Comparison of ENCODE assay signal across 23 cellular contexts in genomic region chr15:64051645-64052259, GRCh38. TPM values are rescaled to one million over a fixed set of nuclear protein-coding genes. Genes with fewer than 3 reads are reported as not detected.
DNase-seq lines count a peak whose midpoint lies in the region; ATAC-seq, FAIRE-seq and TF ChIP-seq lines count a peak whose summit lies in the region.
"Had no signal": no experiment of that assay in that cellular context is flagged by ENCODE, and none has a peak within 500 bp of the region (broad histone marks: within the 10 kb centered on the region; RNA-seq: fewer than 3 reads in every experiment).

No MANE protein-coding gene starts in this region.

- no peak for TF ChIP-seq RAD21 in K562 (CRISPR knock-in tag; conservative IDR thresholded peaks at IDR 0.05 in 1 of 2, IDR thresholded peaks at IDR 0.05 in 1 of 2)

- H3K27me3 ChIP-seq in K562 (ENCODE audit: control insufficient read depth in 2 of 2, insufficient read depth in 2 of 2, low read length in 2 of 2) (no peaks in the 10 kb centered on the region), adrenal gland (no peaks in the 10 kb centered on the region)
- H3K27me3 ChIP-seq: SJSA1 had no signal

- peaks cover 17% of the 10 kb centered on the region for H3K27me3 Mint-ChIP-seq in activated naive CD8-positive, alpha-beta T cell treated with anti-CD3 and anti-CD28 coated beads, Interleukin-2, amount 10 ng/mL, durations not matched to agents 7 days and 5 days
- peaks cover 18% of the 10 kb centered on the region for H3K27me3 Mint-ChIP-seq in activated naive CD8-positive, alpha-beta T cell treated with anti-CD3 and anti-CD28 coated beads, Interleukin-2, amount 50 U/mL, for 24 hours

- peak overlapping the region; percentile 58 for H3K27ac Mint-ChIP-seq in activated naive CD8-positive, alpha-beta T cell treated with anti-CD3 and anti-CD28 coated beads, Interleukin-2, amount 10 ng/mL, durations not matched to agents 7 days and 5 days
- no peak overlapping the region for H3K27ac Mint-ChIP-seq in activated naive CD8-positive, alpha-beta T cell treated with anti-CD3 and anti-CD28 coated beads, Interleukin-2, amount 50 U/mL, for 24 hours
- H3K27ac Mint-ChIP-seq: CD8-positive, alpha-beta T cell had no signal

- H3K27ac ChIP-seq in K562 (ENCODE audit: extremely low read depth, low read depth, low read length) (no peak overlapping the region), mesodermal cell (ENCODE audit: low read depth, low read length, severe bottlenecking) (peak overlapping the region; percentile 53), adrenal gland (no peak overlapping the region), kidney (ENCODE audit: low read depth in 2 of 2, low read length in 2 of 2) (no peak overlapping the region)
- H3K27ac ChIP-seq: SJSA1 had no signal

- POLR2A ChIA-PET in activated naive CD8-positive, alpha-beta T cell treated with anti-CD3 and anti-CD28 coated beads, Interleukin-2, amount 10 ng/mL, durations not matched to agents 7 days and 5 days (lab: Charles Lee), result interaction anchor here (0.8 kb wide), 1 partner anchor 163 kb away, joined by 3 read pairs; no protein-coding TSS in a partner anchor
- POLR2A ChIA-PET in K562 (lab: Yijun Ruan, JAX), result no interaction called here

- peaks cover 3% of the 10 kb centered on the region for H3K4me1 Mint-ChIP-seq in activated naive CD8-positive, alpha-beta T cell treated with anti-CD3 and anti-CD28 coated beads, Interleukin-2, amount 10 ng/mL, durations not matched to agents 7 days and 5 days
- peaks cover 9% of the 10 kb centered on the region for H3K4me1 Mint-ChIP-seq in activated naive CD8-positive, alpha-beta T cell treated with anti-CD3 and anti-CD28 coated beads, Interleukin-2, amount 50 U/mL, for 24 hours

- no TSS peak for BruUV-seq in K562 (replicated peaks; lab: Mats Ljungman, UMichigan)

- H3K4me3 ChIP-seq in K562 (no peak overlapping the region), mesodermal cell (ENCODE audit: extremely low read depth, insufficient read depth, low read length, poor library complexity, severe bottlenecking) (no peak overlapping the region), adrenal gland (no peak overlapping the region), kidney (ENCODE audit: low read length in 2 of 2) (no peak overlapping the region)
- H3K4me3 ChIP-seq: A549, SJSA1 had no signal

- in situ Hi-C loops in K562 (cut with MboI), result loop anchor here (5.0 to 25.0 kb wide), 4 partner anchors 229 to 764 kb away; partner anchors contain the start of gene APH1B

- no peaks in the 10 kb centered on the region for H3K36me3 Mint-ChIP-seq in activated naive CD8-positive, alpha-beta T cell treated with anti-CD3 and anti-CD28 coated beads, Interleukin-2, amount 10 ng/mL, durations not matched to agents 7 days and 5 days
- no peaks in the 10 kb centered on the region for H3K36me3 Mint-ChIP-seq in activated naive CD8-positive, alpha-beta T cell treated with anti-CD3 and anti-CD28 coated beads, Interleukin-2, amount 50 U/mL, for 24 hours (ENCODE audit: low read depth)
- H3K36me3 Mint-ChIP-seq: CD8-positive, alpha-beta T cell had no signal

- H3K36me3 ChIP-seq in K562 (ENCODE audit: control insufficient read depth, insufficient read depth, low read length) (no peaks in the 10 kb centered on the region), mesodermal cell (ENCODE audit: control insufficient read depth, insufficient read depth, low read length) (no peaks in the 10 kb centered on the region), adrenal gland (replicated peaks in 1 of 2) (no peaks in the 10 kb centered on the region), kidney (ENCODE audit: control insufficient read depth in 1 of 2, insufficient read depth in 2 of 2, low read length in 2 of 2) (no peaks in the 10 kb centered on the region)
- H3K36me3 ChIP-seq: SJSA1 had no signal

- H3K9ac ChIP-seq in K562 (ENCODE audit: insufficient read depth in 1 of 2, low read depth in 2 of 2, low read length in 2 of 2), result peak overlapping the region in 1 of 2 experiments; percentile 70; a peak in 1 of 4 replicates
- H3K9ac ChIP-seq in kidney (ENCODE audit: low read length in 2 of 2), result no peak overlapping the region

- ATAC-seq in activated naive CD8-positive, alpha-beta T cell treated with anti-CD3 and anti-CD28 coated beads, Interleukin-2, amount 10 ng/mL, durations not matched to agents 7 days and 5 days (ENCODE audit: low read depth), result no peak
- ATAC-seq in activated naive CD8-positive, alpha-beta T cell treated with anti-CD3 and anti-CD28 coated beads, Interleukin-2, amount 50 U/mL, for 24 hours, result no peak
- ATAC-seq in K562, result peak; percentile 36
- ATAC-seq: A549; CD8-positive, alpha-beta T cell had no signal

- TF ChIP-seq POLR2A in K562 (conservative IDR thresholded peaks at IDR 0.05) (no peak), adrenal gland (IDR thresholded peaks at IDR 0.05) (no peak)

- H3K4me2 ChIP-seq in K562 (ENCODE audit: insufficient read depth, low read length), result no peak overlapping the region

- H3K4me1 ChIP-seq in K562 (replicated peaks in 1 of 2; ENCODE audit: control insufficient read depth in 2 of 2, insufficient read depth in 2 of 2, low read length in 2 of 2) (peaks cover 6 to 15% of the 10 kb centered on the region in 2 experiments; a peak in 3 of 5 replicates), mesodermal cell (ENCODE audit: control insufficient read depth, insufficient read depth, low read length, poor library complexity, severe bottlenecking) (peaks cover 8% of the 10 kb centered on the region), adrenal gland (replicated peaks in 1 of 2) (no peaks in the 10 kb centered on the region), kidney (ENCODE audit: control insufficient read depth in 1 of 2, insufficient read depth in 1 of 2, low read depth in 1 of 2, low read length in 2 of 2) (peaks cover 0 to 5% of the 10 kb centered on the region in 2 donors)

- H2AFZ ChIP-seq in K562 (ENCODE audit: low read depth, low read length), result peak overlapping the region; percentile 59; the same call in 1 of the 2 replicates

- no peaks in the 10 kb centered on the region for H3K9me1 ChIP-seq in K562 (ENCODE audit: control insufficient read depth, insufficient read depth, low read length)

- TF ChIP-seq CTCF in K562 (IDR thresholded peaks at IDR 0.05 in 2 of 3, conservative IDR thresholded peaks at IDR 0.05 in 1 of 3; ENCODE audit: insufficient read depth in 2 of 3, low read depth in 1 of 3, low read length in 3 of 3) (no peak), adrenal gland (IDR thresholded peaks at IDR 0.05) (no peak), kidney (IDR thresholded peaks at IDR 0.05; ENCODE audit: borderline replicate concordance, extremely low read depth, insufficient read depth) (no peak)

- 17% methylated on average over 2 of the region's 3 CpGs for WGBS in K562 (ENCODE audit: insufficient coverage, low coverage, missing lambda C conversion rate)
- WGBS in mesodermal cell (ENCODE audit: insufficient coverage in 2 of 2), 2 experiments, result 86 to 95% methylated on average over 1 to 2 of the region's 3 CpGs
- 61 to 100% (median 79%) methylated on average over 1 to 3 of the region's 3 CpGs for WGBS in adrenal gland, 4 donors

- no peaks in the 10 kb centered on the region for H3K79me2 ChIP-seq in K562 (ENCODE audit: control insufficient read depth, insufficient read depth, low read length)

- intact Hi-C loops in K562 (cut with micrococcal nuclease) (no loop called here), adrenal gland (cut with DNase I) (no loop called here), kidney (cut with DNase I) (no loop called here)

- no peak for DNase-seq in activated naive CD8-positive, alpha-beta T cell treated with anti-CD3 and anti-CD28 coated beads, Interleukin-2, amount 10 ng/mL, durations not matched to agents 7 days and 5 days
- no peak for DNase-seq in activated naive CD8-positive, alpha-beta T cell treated with anti-CD3 and anti-CD28 coated beads, Interleukin-2, amount 50 U/mL, for 24 hours
- DNase-seq in K562 (ENCODE audit: extremely low read depth in 1 of 4, low spot score in 3 of 4) (peak in 2 of 4 experiments; percentile 23 to 25), T-helper 1 cell (no peak), NCI-H128 (lab: John Stamatoyannopoulos, UW; ENCODE audit: unreplicated experiment) (no peak), adrenal gland (no peak), kidney (no peak)
- DNase-seq: Calu3, DMS53, EL, IMR-90, Kasumi-1, MM.1S, NCI-H1092, NCI-H146, NCI-H2029 treated with DMSO at 0.1 percent for 48 hours, NCI-H2171, NCI-H526 had no signal

- CTCF ChIA-PET in K562 (lab: Yijun Ruan, JAX; ENCODE audit: low intra/inter-chr PET ratio), result no interaction called here

- TF ChIP-seq EP300 in K562 (IDR thresholded peaks at IDR 0.05; ENCODE audit: low read length), result no peak

- FAIRE-seq in K562 (lab: Jason Lieb, UNC) (no peak), kidney (lab: Jason Lieb, UNC) (no peak)
- FAIRE-seq: A549, GM12891 had no signal

- H3K9me3 ChIP-seq in K562 (replicated peaks; ENCODE audit: control insufficient read depth, insufficient read depth, low read depth, low read length) (no peaks in the 10 kb centered on the region), mesodermal cell (ENCODE audit: control insufficient read depth, low read length) (no peaks in the 10 kb centered on the region), adrenal gland (replicated peaks in 1 of 3) (no peaks in the 10 kb centered on the region), kidney (ENCODE audit: control insufficient read depth in 1 of 2, low read length in 2 of 2) (no peaks in the 10 kb centered on the region)
- H3K9me3 ChIP-seq: A549, SJSA1 had no signal

- H4K20me1 ChIP-seq in K562 (replicated peaks; ENCODE audit: control insufficient read depth, insufficient read depth, low read length), result no peaks in the 10 kb centered on the region

- H3K4me3 Mint-ChIP-seq in activated naive CD8-positive, alpha-beta T cell treated with anti-CD3 and anti-CD28 coated beads, Interleukin-2, amount 10 ng/mL, durations not matched to agents 7 days and 5 days, result no peak overlapping the region
- H3K4me3 Mint-ChIP-seq in activated naive CD8-positive, alpha-beta T cell treated with anti-CD3 and anti-CD28 coated beads, Interleukin-2, amount 50 U/mL, for 24 hours, result no peak overlapping the region
- H3K4me3 Mint-ChIP-seq: CD8-positive, alpha-beta T cell had no signal

- no peaks in the 10 kb centered on the region for H3K9me3 Mint-ChIP-seq in activated naive CD8-positive, alpha-beta T cell treated with anti-CD3 and anti-CD28 coated beads, Interleukin-2, amount 10 ng/mL, durations not matched to agents 7 days and 5 days
- H3K9me3 Mint-ChIP-seq in activated naive CD8-positive, alpha-beta T cell treated with anti-CD3 and anti-CD28 coated beads, Interleukin-2, amount 50 U/mL, for 24 hours, result no peaks in the 10 kb centered on the region
- H3K9me3 Mint-ChIP-seq: CD8-positive, alpha-beta T cell had no signal

RNA-seq across cellular contexts. Expression of gene DAPK2, which starts 5.5 kb away (rescaled TPM):
- total RNA-seq in activated naive CD8-positive, alpha-beta T cell treated with anti-CD3 and anti-CD28 coated beads, Interleukin-2, amount 10 ng/mL, durations not matched to agents 7 days and 5 days, result 10 to 100 TPM; 13.4 to 17.6 TPM
- 6.8 and 11.4 TPM in 2 replicates for total RNA-seq in K562 (2011; cell fraction: chromatin; rRNA removed; ENCODE audit: low replicate concordance)
- 5.1 and 6.5 TPM in 2 replicates for total RNA-seq in K562 (2011; cell fraction: nucleolus; rRNA removed)
- 7.7 and 10.2 TPM in 2 replicates for total RNA-seq in K562 (2011; cell fraction: nucleoplasm; rRNA removed)
- total RNA-seq in K562 (2014; rRNA removed) (2.2 and 3.3 TPM in 2 replicates), K562 (2014; rRNA removed; fragmentation: Illumina TruSeq; extraction: Trizol) (1.6 and 1.7 TPM in 2 replicates), K562 (2015; rRNA removed; fragmentation: Illumina TruSeq; extraction: Trizol) (1.3 and 2.2 TPM in 2 replicates), K562 (2021) (3.3 and 3.9 TPM in 2 replicates), adrenal gland (1 to 10 TPM; 2.9 to 8.4 (median 6.5) TPM), kidney (3.0 TPM)
- polyA plus RNA-seq in K562 (2011; rRNA removed) (2.9 and 5.2 TPM in 2 replicates), K562 (2014; fragmentation: Illumina TruSeq; extraction: Trizol) (1.4 and 1.9 TPM in 2 replicates), K562 (2014; fragmentation: Nextera tagmentation; extraction: Ambion mirVana) (under 1 TPM; 0.14 to 0.20 TPM), K562 (2014; rRNA removed) (3.5 and 3.6 TPM in 2 replicates), adrenal gland (1 to 10 TPM in 2 of 3 donors, under 1 TPM in 1; 0.97 to 8.7 (median 6.4) TPM), kidney (ENCODE audit: insufficient read depth, low read depth, low replicate concordance) (3.8 TPM)
- 2.5 and 5.4 TPM in 2 replicates for polyA plus RNA-seq in K562 (2011; cell fraction: cytosol; rRNA removed)
- polyA plus RNA-seq in K562 (2011; cell fraction: nucleus; rRNA removed), result 7.6 and 18.2 TPM in 2 replicates
- 1.7 and 4.1 TPM in 2 replicates for polyA plus RNA-seq in K562 (2012)
- polyA minus RNA-seq in K562 (2011; rRNA and poly(A)+ RNA removed), result 2.5 and 3.3 TPM in 2 replicates
- polyA minus RNA-seq in K562 (2011; cell fraction: cytosol; rRNA and poly(A)+ RNA removed), result 2.2 and 2.9 TPM in 2 replicates
- polyA minus RNA-seq in K562 (2011; cell fraction: nucleus; rRNA and poly(A)+ RNA removed), result 3.6 and 5.4 TPM in 2 replicates
- polyA plus RNA-seq in mesodermal cell (2013, experiment 1 of 2), result 3.1 TPM
- 1.4 TPM for polyA plus RNA-seq in mesodermal cell (2013, experiment 2 of 2)

RNA-seq across cellular contexts. Expression of gene CIAO2A, which starts 41.9 kb away (rescaled TPM):
- total RNA-seq in activated naive CD8-positive, alpha-beta T cell treated with anti-CD3 and anti-CD28 coated beads, Interleukin-2, amount 10 ng/mL, durations not matched to agents 7 days and 5 days, result 10 to 100 TPM; 57.6 to 61.5 TPM
- total RNA-seq in K562 (2011; cell fraction: chromatin; rRNA removed; ENCODE audit: low replicate concordance), result 15.6 and 44.0 TPM in 2 replicates
- total RNA-seq in K562 (2011; cell fraction: nucleolus; rRNA removed), result 20.5 and 22.0 TPM in 2 replicates
- 45.9 and 58.2 TPM in 2 replicates for total RNA-seq in K562 (2011; cell fraction: nucleoplasm; rRNA removed)
- total RNA-seq in K562 (2014; rRNA removed) (275 and 313 TPM in 2 replicates), K562 (2014; rRNA removed; fragmentation: Illumina TruSeq; extraction: Trizol) (251 and 275 TPM in 2 replicates), K562 (2015; rRNA removed; fragmentation: Illumina TruSeq; extraction: Trizol) (287 and 321 TPM in 2 replicates), K562 (2021) (161 and 181 TPM in 2 replicates), adrenal gland (100 to 1,000 TPM in 5 of 8 donors, 10 to 100 TPM in 3; 49.2 to 209 (median 118) TPM), kidney (41.6 TPM)
- polyA plus RNA-seq in K562 (2011; rRNA removed) (189 and 280 TPM in 2 replicates), K562 (2014; fragmentation: Illumina TruSeq; extraction: Trizol) (223 and 243 TPM in 2 replicates), K562 (2014; fragmentation: Nextera tagmentation; extraction: Ambion mirVana) (100 to 1,000 TPM; 354 to 408 TPM), K562 (2014; rRNA removed) (381 and 429 TPM in 2 replicates), adrenal gland (100 to 1,000 TPM in 2 of 3 donors, 10 to 100 TPM in 1; 93.6 to 154 (median 108) TPM), kidney (ENCODE audit: insufficient read depth, low read depth, low replicate concordance) (92.4 TPM)
- polyA plus RNA-seq in K562 (2011; cell fraction: cytosol; rRNA removed), result 54.1 and 108 TPM in 2 replicates
- polyA plus RNA-seq in K562 (2011; cell fraction: nucleus; rRNA removed), result 34.6 and 53.7 TPM in 2 replicates
- polyA plus RNA-seq in K562 (2012), result 167 and 221 TPM in 2 replicates
- 45.9 and 50.0 TPM in 2 replicates for polyA minus RNA-seq in K562 (2011; rRNA and poly(A)+ RNA removed)
- polyA minus RNA-seq in K562 (2011; cell fraction: cytosol; rRNA and poly(A)+ RNA removed), result 23.8 and 27.5 TPM in 2 replicates
- 14.0 and 25.8 TPM in 2 replicates for polyA minus RNA-seq in K562 (2011; cell fraction: nucleus; rRNA and poly(A)+ RNA removed)
- polyA plus RNA-seq in mesodermal cell (2013, experiment 1 of 2), result 87.8 TPM
- 88.5 TPM for polyA plus RNA-seq in mesodermal cell (2013, experiment 2 of 2)

RNA-seq across cellular contexts. Expression of gene SNX1, which starts 44.0 kb away (rescaled TPM):
- 100 to 1,000 TPM; 119 to 126 TPM for total RNA-seq in activated naive CD8-positive, alpha-beta T cell treated with anti-CD3 and anti-CD28 coated beads, Interleukin-2, amount 10 ng/mL, durations not matched to agents 7 days and 5 days
- total RNA-seq in K562 (2011; cell fraction: chromatin; rRNA removed; ENCODE audit: low replicate concordance), result 111 and 159 TPM in 2 replicates
- total RNA-seq in K562 (2011; cell fraction: nucleolus; rRNA removed), result 71.4 and 72.4 TPM in 2 replicates
- total RNA-seq in K562 (2011; cell fraction: nucleoplasm; rRNA removed), result 79.0 and 93.2 TPM in 2 replicates
- total RNA-seq in K562 (2014; rRNA removed) (29.0 and 41.7 TPM in 2 replicates), K562 (2014; rRNA removed; fragmentation: Illumina TruSeq; extraction: Trizol) (51.0 and 56.4 TPM in 2 replicates), K562 (2015; rRNA removed; fragmentation: Illumina TruSeq; extraction: Trizol) (57.5 and 59.9 TPM in 2 replicates), K562 (2021) (94.0 and 105 TPM in 2 replicates), adrenal gland (100 to 1,000 TPM in 6 of 8 donors, 10 to 100 TPM in 2; 79.7 to 251 (median 145) TPM), kidney (148 TPM)
- polyA plus RNA-seq in K562 (2011; rRNA removed) (68.8 and 76.2 TPM in 2 replicates), K562 (2014; fragmentation: Illumina TruSeq; extraction: Trizol) (81.8 and 87.8 TPM in 2 replicates), K562 (2014; fragmentation: Nextera tagmentation; extraction: Ambion mirVana) (10 to 100 TPM; 11.0 to 18.6 TPM), K562 (2014; rRNA removed) (84.5 and 91.6 TPM in 2 replicates), adrenal gland (100 to 1,000 TPM in 1 of 3 donors, 10 to 100 TPM in 2; 69.3 to 119 (median 78.1) TPM), kidney (ENCODE audit: insufficient read depth, low read depth, low replicate concordance) (81.2 TPM)
- polyA plus RNA-seq in K562 (2011; cell fraction: cytosol; rRNA removed), result 46.1 and 50.8 TPM in 2 replicates
- polyA plus RNA-seq in K562 (2011; cell fraction: nucleus; rRNA removed), result 87.7 and 120 TPM in 2 replicates
- 55.3 and 59.0 TPM in 2 replicates for polyA plus RNA-seq in K562 (2012)
- 54.5 and 59.3 TPM in 2 replicates for polyA minus RNA-seq in K562 (2011; rRNA and poly(A)+ RNA removed)
- 26.2 and 36.9 TPM in 2 replicates for polyA minus RNA-seq in K562 (2011; cell fraction: cytosol; rRNA and poly(A)+ RNA removed)
- polyA minus RNA-seq in K562 (2011; cell fraction: nucleus; rRNA and poly(A)+ RNA removed), result 29.8 and 37.3 TPM in 2 replicates
- polyA plus RNA-seq in mesodermal cell (2013, experiment 1 of 2), result 70.6 TPM
- polyA plus RNA-seq in mesodermal cell (2013, experiment 2 of 2), result 67.6 TPM
